In the genomic region with DNA sequence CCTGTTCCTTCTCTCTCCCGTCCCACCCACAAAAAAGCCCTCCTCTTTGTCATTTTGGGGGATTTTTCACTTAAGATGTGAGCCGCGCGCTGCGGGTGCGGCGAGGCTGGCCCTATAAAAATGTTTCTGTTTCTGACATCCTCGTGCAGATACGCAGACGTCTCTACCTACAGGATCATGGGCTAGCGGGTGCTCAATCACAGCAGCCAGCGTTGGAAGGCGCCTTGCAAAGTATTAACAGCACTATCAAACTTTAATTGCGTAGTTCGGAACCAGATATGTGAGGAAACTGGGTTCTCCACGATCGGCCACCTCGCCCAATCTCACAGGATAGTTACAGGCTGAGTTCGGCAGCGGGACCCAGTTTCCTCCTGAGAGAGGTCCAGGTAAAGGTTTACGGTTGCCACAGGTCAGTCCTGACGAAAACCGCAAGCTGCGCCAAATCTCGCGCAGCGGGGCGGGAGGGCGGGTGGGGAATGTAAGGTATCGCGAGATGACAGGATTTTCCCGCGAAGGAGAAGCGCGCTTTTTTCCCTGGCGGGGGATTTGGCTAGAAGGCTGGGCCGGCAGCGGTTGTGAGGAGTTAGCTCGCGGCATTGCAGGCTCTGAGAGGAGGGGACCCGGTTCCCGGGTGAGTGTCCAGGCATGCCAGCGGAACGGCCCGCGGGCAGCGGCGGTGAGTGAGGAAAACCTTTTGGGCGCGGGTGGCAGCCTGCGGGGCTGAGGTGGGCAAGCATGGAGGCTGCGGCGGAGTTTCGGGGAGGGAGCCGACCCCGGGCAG, we compare ENCODE assay signal across 8 cellular contexts. TPM values are rescaled to one million over a fixed set of nuclear protein-coding genes. Genes with fewer than 3 reads are reported as not detected.
DNase-seq lines count a peak whose midpoint lies in the region; ATAC-seq, FAIRE-seq and TF ChIP-seq lines count a peak whose summit lies in the region.

A gene (plus strand): TSS at position 512 of the 781 bp plus-strand sequence. CDS start 134 bp downstream, at position 646.

- SMC1A ChIA-PET in GM12878 (lab: Charles Lee; ENCODE audit: uncharacterized antibody, unreplicated experiment), result interaction anchor here (0.6 to 1.5 kb wide), 3 partner anchors 11 to 231 kb away, joined by 3 to 5 read pairs (median 3); no protein-coding TSS in a partner anchor

- in situ Hi-C loops in GM12878 (cut with MboI), result no loop called here

- intact Hi-C loops in GM12878 (cut with micrococcal nuclease; ENCODE audit: unreplicated experiment) (loop anchor here (5.0 to 10.0 kb wide), 2 partner anchors 143 to 191 kb away; a partner anchor contains a TSS), sigmoid colon (cut with DNase I) (no loop called here)

- TF ChIP-seq RAD21 in GM12878 (IDR thresholded peaks at IDR 0.05; ENCODE audit: insufficient read depth, low read depth, low read length), result no peak

- peaks cover 41% of the 10 kb centered on the region for H3K79me2 ChIP-seq in GM12878 (ENCODE audit: control insufficient read depth, insufficient read depth, low read length)

- no peak for TF ChIP-seq CTCF in GM12878 (IDR thresholded peaks at IDR 0.05 in 2 of 3, conservative IDR thresholded peaks at IDR 0.05 in 1 of 3; ENCODE audit: control insufficient read depth in 2 of 3, extremely low read depth in 1 of 3, insufficient read depth in 1 of 3, low read depth in 3 of 3, low read length in 3 of 3)
- no peak for TF ChIP-seq CTCF in sigmoid colon (IDR thresholded peaks at IDR 0.05)

- no peaks in the 10 kb centered on the region for H3K9me3 ChIP-seq in GM12878 (replicated peaks; ENCODE audit: control insufficient read depth, insufficient read depth, low read length)
- H3K9me3 ChIP-seq in sigmoid colon, result no peaks in the 10 kb centered on the region

- CTCF ChIA-PET in GM12878 (lab: Yijun Ruan, JAX), result interaction anchor here (0.7 to 0.8 kb wide), 2 partner anchors 225 to 1386 kb away, joined by 3 to 4 read pairs; no protein-coding TSS in a partner anchor

- RAD21 ChIA-PET in GM12878 (lab: Charles Lee; ENCODE audit: unreplicated experiment), result no interaction called here

- POLR2A ChIA-PET in GM12878 (lab: Charles Lee), result interaction anchor here (0.7 to 1.0 kb wide), 4 partner anchors 20 to 184 kb away, joined by 3 to 4 read pairs (median 4); no protein-coding TSS in a partner anchor

- peak within 1 kb of the TSS; percentile 85 for H3K4me3 ChIP-seq in GM12878
- H3K4me3 ChIP-seq in sigmoid colon, result peak within 1 kb of the TSS; percentile 51 to 66 (median 62)

- H2AFZ ChIP-seq in GM12878 (ENCODE audit: control insufficient read depth, low read depth, low read length), result peak within 1 kb of the TSS; percentile 91

- BruUV-seq in GM12878 (replicated peaks; lab: Mats Ljungman, UMichigan), result no TSS peak

- H3K36me3 ChIP-seq in GM12878 (ENCODE audit: control insufficient read depth in 2 of 2, insufficient read depth in 2 of 2, low read length in 1 of 2) (no peaks in the 10 kb centered on the region), sigmoid colon (no peaks in the 10 kb centered on the region)

- peak; percentile 69 for DNase-seq in SIG-M5 treated with dmso at 0.1 percent for 504 hours (lab: John Stamatoyannopoulos, UW; ENCODE audit: unreplicated experiment)
- DNase-seq in SIG-M5 (lab: John Stamatoyannopoulos, UW), result no peak
- DNase-seq in NCI-H1930 (lab: John Stamatoyannopoulos, UW), result peak; percentile 71 to 84
- DNase-seq in T1000 (lab: John Stamatoyannopoulos, UW), result peak; percentile 90
- peak; percentile 66 for DNase-seq in GM12878 (ENCODE audit: low read depth, low spot score)
- DNase-seq in iPS DF 19.7 (ENCODE audit: low read depth, low spot score), result peak; percentile 74
- DNase-seq in sigmoid colon, result peak; percentile 87

- TF ChIP-seq POLR2A in GM12878 (IDR thresholded peaks at IDR 0.05; ENCODE audit: low read depth, low read length) (peak; percentile 87), sigmoid colon (IDR thresholded peaks at IDR 0.05) (no peak)

- ATAC-seq in HG02981 (IDR thresholded peaks at IDR 0.05; ENCODE audit: unreplicated experiment) (peak; percentile 74), GM12878 (peak; percentile 82)

- peak within 1 kb of the TSS; percentile 88 for H3K4me2 ChIP-seq in GM12878 (ENCODE audit: control insufficient read depth, insufficient read depth)

- peak; percentile 83 for FAIRE-seq in GM12878 (lab: Jason Lieb, UNC)

- H3K27me3 ChIP-seq in GM12878 (replicated peaks in 1 of 2; ENCODE audit: control insufficient read depth in 2 of 2, insufficient read depth in 2 of 2, low read length in 1 of 2), result no peaks in the 10 kb centered on the region
- H3K27me3 ChIP-seq in sigmoid colon, result peaks cover 0 to 5% (median 0%) of the 10 kb centered on the region in 3 donors

- no peaks in the 10 kb centered on the region for H4K20me1 ChIP-seq in GM12878 (ENCODE audit: control insufficient read depth, insufficient read depth)

- TF ChIP-seq EP300 in GM12878 (IDR thresholded peaks at IDR 0.05; ENCODE audit: borderline replicate concordance in 1 of 2, control insufficient read depth in 1 of 2, low read depth in 2 of 2, low read length in 2 of 2), result no peak
- TF ChIP-seq EP300 in sigmoid colon (IDR thresholded peaks at IDR 0.05), result no peak

- peak within 1 kb of the TSS; percentile 95 for H3K9ac ChIP-seq in GM12878 (ENCODE audit: control insufficient read depth, insufficient read depth, low read length)

- peak within 1 kb of the TSS; percentile 92 for H3K27ac ChIP-seq in GM12878 (ENCODE audit: control insufficient read depth, insufficient read depth)
- H3K27ac ChIP-seq in sigmoid colon, result peak within 1 kb of the TSS; percentile 69 to 74 (median 72)

- H3K4me1 ChIP-seq in GM12878 (ENCODE audit: control insufficient read depth, insufficient read depth, low read length), result peaks cover 5% of the 10 kb centered on the region
- H3K4me1 ChIP-seq in sigmoid colon, result peaks cover 0 to 19% (median 16%) of the 10 kb centered on the region in 4 donors

- 2% methylated on average over 40 of the region's 56 CpGs for WGBS in GM12878 (ENCODE audit: insufficient coverage, insufficient replicate concordance, low lambda C conversion rate, missing lambda C conversion rate)
- WGBS in sigmoid colon, 2 donors, result 0% methylated on average over 56 of the region's 56 CpGs

TF ChIP-seq in GM12878, 131 proteins besides CTCF, POLR2A, EP300 and RAD21 (continues in another document):
- TF ChIP-seq POLR2AphosphoS2 (IDR thresholded peaks at IDR 0.05; ENCODE audit: low read depth, low read length) (peak; percentile 56; the same call in 1 of the 2 replicates), CHD2 (IDR thresholded peaks at IDR 0.05; ENCODE audit: borderline replicate concordance, low read depth, low read length) (peak; percentile 92), CBFB (IDR thresholded peaks at IDR 0.05; ENCODE audit: low read depth) (peak; percentile 97), BHLHE40 (IDR thresholded peaks at IDR 0.05; ENCODE audit: borderline replicate concordance in 1 of 2, low read depth in 2 of 2, low read length in 1 of 2) (peak in 1 of 2 experiments; percentile 9; a peak in 1 of 4 replicates), FOS (IDR thresholded peaks at IDR 0.05; ENCODE audit: borderline replicate concordance, extremely low read depth, insufficient read length) (no peak), MXI1 (IDR thresholded peaks at IDR 0.05; ENCODE audit: low read depth, low read length) (peak; percentile 46; the same call in 1 of the 2 replicates), EED (IDR thresholded peaks at IDR 0.05; ENCODE audit: low read depth) (peak; percentile 48; the same call in 1 of the 2 replicates), POU2F2 (IDR thresholded peaks at IDR 0.05; ENCODE audit: borderline replicate concordance, low read depth, low read length) (peak; percentile 23; the same call in 1 of the 3 replicates), TCF3 (IDR thresholded peaks at IDR 0.05; ENCODE audit: borderline replicate concordance, insufficient read depth, low read depth, low read length) (0 out of 2 replicates have a peak, but pooled peaks have one; percentile 12), TARDBP (IDR thresholded peaks at IDR 0.05; ENCODE audit: borderline replicate concordance) (0 out of 2 replicates have a peak, but pooled peaks have one; percentile 22), NR2F1 (conservative IDR thresholded peaks at IDR 0.05) (peak; percentile 38; the same call in 1 of the 2 replicates), TCF12 (IDR thresholded peaks at IDR 0.05; ENCODE audit: low read depth, low read length) (0 out of 2 replicates have a peak, but pooled peaks have one; percentile 31)
- TF ChIP-seq, protein P1, sequence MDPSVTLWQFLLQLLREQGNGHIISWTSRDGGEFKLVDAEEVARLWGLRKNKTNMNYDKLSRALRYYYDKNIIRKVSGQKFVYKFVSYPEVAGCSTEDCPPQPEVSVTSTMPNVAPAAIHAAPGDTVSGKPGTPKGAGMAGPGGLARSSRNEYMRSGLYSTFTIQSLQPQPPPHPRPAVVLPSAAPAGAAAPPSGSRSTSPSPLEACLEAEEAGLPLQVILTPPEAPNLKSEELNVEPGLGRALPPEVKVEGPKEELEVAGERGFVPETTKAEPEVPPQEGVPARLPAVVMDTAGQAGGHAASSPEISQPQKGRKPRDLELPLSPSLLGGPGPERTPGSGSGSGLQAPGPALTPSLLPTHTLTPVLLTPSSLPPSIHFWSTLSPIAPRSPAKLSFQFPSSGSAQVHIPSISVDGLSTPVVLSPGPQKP (IDR thresholded peaks at IDR 0.05; ENCODE audit: low read depth, low read length), result 0 out of 2 replicates have a peak, but pooled peaks have one; percentile 6

RNA-seq across cellular contexts. Expression of the gene that starts here (rescaled TPM):
- total RNA-seq in GM12878 (2013; cell fraction: nucleolus; rRNA removed), result 445 and 466 TPM in 2 replicates
- 137 and 153 TPM in 2 replicates for total RNA-seq in GM12878 (2014; rRNA removed)
- 152 and 160 TPM in 2 replicates for total RNA-seq in GM12878 (2014; rRNA removed; fragmentation: Illumina TruSeq; extraction: Trizol)
- total RNA-seq in GM12878 (2021), result 135 and 159 TPM in 2 replicates
- 17.2 TPM for polyA plus RNA-seq in GM12878 (2011; ENCODE audit: low read depth)
- polyA plus RNA-seq in GM12878 (2011; rRNA removed), result 102 and 137 TPM in 2 replicates
- polyA plus RNA-seq in GM12878 (2011; cell fraction: cytosol; rRNA removed), result 58.9 and 59.9 TPM in 2 replicates
- 77.4 and 130 TPM in 2 replicates for polyA plus RNA-seq in GM12878 (2011; cell fraction: nucleus; rRNA removed)
- 31.1 and 37.7 TPM in 2 replicates for polyA plus RNA-seq in GM12878 (2012)
- 66.3 and 77.4 TPM in 2 replicates for polyA plus RNA-seq in GM12878 (2014; fragmentation: Illumina TruSeq; extraction: Trizol)
- 10 to 100 TPM; 33.9 to 46.6 TPM for polyA plus RNA-seq in GM12878 (2014; fragmentation: Nextera tagmentation; extraction: Ambion mirVana)
- 83.7 and 92.8 TPM in 2 replicates for polyA plus RNA-seq in GM12878 (2014; rRNA removed)
- 100 to 1,000 TPM; 144 to 159 TPM for polyA plus RNA-seq in GM12878 (2016; fragmentation: Nextera tagmentation; extraction: Ambion mirVana)
- 78.1 and 102 TPM in 2 replicates for polyA minus RNA-seq in GM12878 (2011; rRNA and poly(A)+ RNA removed)
- 38.1 and 71.1 TPM in 2 replicates for polyA minus RNA-seq in GM12878 (2011; cell fraction: cytosol; rRNA and poly(A)+ RNA removed)
- 58.9 and 138 TPM in 2 replicates for polyA minus RNA-seq in GM12878 (2011; cell fraction: nucleus; rRNA and poly(A)+ RNA removed)
- 10 to 100 TPM in 1 of 4 donors, 1 to 10 TPM in 2, under 1 TPM in 1; 0.99 to 11.8 (median 1.1) TPM for total RNA-seq in sigmoid colon
- polyA plus RNA-seq in sigmoid colon, result 10 to 100 TPM in 1 of 3 donors, 1 to 10 TPM in 2; 1.6 to 11.8 (median 2.4) TPM

Comparison
In these comparisons a context has a peak if more than half of its experiments do, and no peak if none do; other contexts are left out.
1. RNA of the gene that starts here (total RNA-seq): 135 to 466 TPM in GM12878; 0.99 to 11.8 TPM in sigmoid colon; every median in the first group is over 10 times any median in the second.